ENCODE assay signal across 8 cellular contexts in genomic region chr1:63366915-63367217, GRCh38. TPM values are rescaled to one million over a fixed set of nuclear protein-coding genes. Genes with fewer than 3 reads are reported as not detected.
DNase-seq lines count a peak whose midpoint lies in the region; ATAC-seq and TF ChIP-seq lines count a peak whose summit lies in the region.

No MANE protein-coding gene starts in this region.

- H3K9me3 ChIP-seq in adrenal gland (replicated peaks in 1 of 3) (no peaks in the 10 kb centered on the region), right lobe of liver (no peaks in the 10 kb centered on the region), tibial artery (no peaks in the 10 kb centered on the region)

- H3K4me3 Mint-ChIP-seq in activated naive CD4-positive, alpha-beta T cell treated with anti-CD3 and anti-CD28 coated beads for 36 hours, result peak overlapping the region; percentile 83

- peaks cover 21% of the 10 kb centered on the region for H3K4me1 Mint-ChIP-seq in activated naive CD4-positive, alpha-beta T cell treated with anti-CD3 and anti-CD28 coated beads for 36 hours (ENCODE audit: low read depth)

- H3K4me1 ChIP-seq in adrenal gland (replicated peaks in 1 of 2), result peaks cover 0 to 9% of the 10 kb centered on the region in 2 donors
- H3K4me1 ChIP-seq in right lobe of liver, result peaks cover 0 to 5% (median 0%) of the 10 kb centered on the region in 4 donors
- peaks cover 0 to 13% (median 4%) of the 10 kb centered on the region in 4 donors for H3K4me1 ChIP-seq in tibial artery

- H3K27me3 ChIP-seq in adrenal gland (no peaks in the 10 kb centered on the region), right lobe of liver (no peaks in the 10 kb centered on the region), tibial artery (no peaks in the 10 kb centered on the region)

- peaks cover 12% of the 10 kb centered on the region for H3K36me3 Mint-ChIP-seq in activated naive CD4-positive, alpha-beta T cell treated with anti-CD3 and anti-CD28 coated beads for 36 hours (ENCODE audit: low read depth)

- CTCF ChIA-PET in activated naive CD4-positive, alpha-beta T cell treated with anti-CD3 and anti-CD28 coated beads for 36 hours (lab: Charles Lee), result no interaction called here

- H3K9me3 Mint-ChIP-seq in activated naive CD4-positive, alpha-beta T cell treated with anti-CD3 and anti-CD28 coated beads for 36 hours, result no peaks in the 10 kb centered on the region

- peaks cover 3% of the 10 kb centered on the region for H3K27me3 Mint-ChIP-seq in activated naive CD4-positive, alpha-beta T cell treated with anti-CD3 and anti-CD28 coated beads for 36 hours (ENCODE audit: low read depth)

- TF ChIP-seq CTCF in adrenal gland (IDR thresholded peaks at IDR 0.05) (no peak), right lobe of liver (IDR thresholded peaks at IDR 0.05) (no peak), tibial artery (IDR thresholded peaks at IDR 0.05) (no peak)

- no peak for ATAC-seq in right lobe of liver
- no peak for ATAC-seq in GM21526 (IDR thresholded peaks at IDR 0.05; ENCODE audit: low FRiP score, unreplicated experiment)

- peak overlapping the region; percentile 52 for H3K27ac Mint-ChIP-seq in activated naive CD4-positive, alpha-beta T cell treated with anti-CD3 and anti-CD28 coated beads for 36 hours

- H3K27ac ChIP-seq in adrenal gland (peak overlapping the region in 3 of 5 donors; percentile 73 to 92 (median 78)), right lobe of liver (peak overlapping the region; percentile 16 to 73 (median 24)), tibial artery (peak overlapping the region; percentile 82 to 84)

- no peak for TF ChIP-seq POLR2A in adrenal gland (IDR thresholded peaks at IDR 0.05)
- TF ChIP-seq POLR2A in right lobe of liver (IDR thresholded peaks at IDR 0.05), result no peak

- intact Hi-C loops in activated naive CD4-positive, alpha-beta T cell treated with anti-CD3 and anti-CD28 coated beads for 36 hours (cut with micrococcal nuclease), result loop anchor here (1.0 to 5.0 kb wide), 6 partner anchors 44 to 930 kb away; partner anchors contain the start of genes ATG4C, EFCAB7, ITGB3BP and PGM1
- intact Hi-C loops in adrenal gland (cut with DNase I), result no loop called here
- intact Hi-C loops in right lobe of liver (cut with DNase I), result no loop called here
- intact Hi-C loops in tibial artery (cut with DNase I; ENCODE audit: low total_unique reads), result loop anchor here (10.0 kb wide), 1 partner anchor 148 kb away; no protein-coding TSS in a partner anchor

- no peak for DNase-seq in activated naive CD4-positive, alpha-beta T cell treated with anti-CD3 and anti-CD28 coated beads for 36 hours
- no peak for DNase-seq in activated naive CD4-positive, alpha-beta T cell treated with anti-CD3 and anti-CD28 coated beads, Interleukin-2, amount 50 U/mL, for 16 hours
- DNase-seq in adrenal gland (no peak), right lobe of liver (no peak), tibial artery (no peak), NCI-H1436 treated with DMSO at 0.1 percent for 48 hours (lab: John Stamatoyannopoulos, UW) (no peak), amygdala (lab: John Stamatoyannopoulos, UW) (no peak)

- 84 to 91% (median 86%) methylated on average over 7 of the region's 7 CpGs for whole genome bisulfite sequencing in adrenal gland, 4 donors
- 73% methylated on average over 5 of the region's 7 CpGs for WGBS in right lobe of liver (ENCODE audit: insufficient coverage, low coverage, low lambda C conversion rate, missing lambda C conversion rate)

- H3K36me3 ChIP-seq in adrenal gland (replicated peaks in 1 of 2) (no peaks in the 10 kb centered on the region), right lobe of liver (peaks cover 0 to 8% (median under 1%) of the 10 kb centered on the region in 4 donors), tibial artery (peaks cover 0 to 13% (median 10%) of the 10 kb centered on the region in 3 donors)

- H3K4me3 ChIP-seq in adrenal gland (peak overlapping the region in 1 of 4 donors; percentile 92), right lobe of liver (peak overlapping the region in 2 of 3 donors; percentile 92 to 94), tibial artery (peak overlapping the region; percentile 75 to 94)

RNA-seq across cellular contexts. Expression of gene ALG6, which starts 0.6 kb away (rescaled TPM):
- 10 to 100 TPM; 11.0 to 13.5 TPM for total RNA-seq in activated naive CD4-positive, alpha-beta T cell treated with anti-CD3 and anti-CD28 coated beads for 36 hours
- total RNA-seq in adrenal gland (10 to 100 TPM in 6 of 8 donors, 1 to 10 TPM in 2; 7.8 to 29.3 (median 11.0) TPM), right lobe of liver (1 to 10 TPM; 5.5 to 7.7 (median 6.1) TPM)
- 10 to 100 TPM; 10.3 to 20.4 (median 14.6) TPM for polyA plus RNA-seq in adrenal gland

RNA-seq across cellular contexts. Expression of gene FOXD3, which starts 44.5 kb away (rescaled TPM):
- not detected for total RNA-seq in activated naive CD4-positive, alpha-beta T cell treated with anti-CD3 and anti-CD28 coated beads for 36 hours
- total RNA-seq in adrenal gland (1 to 10 TPM in 1 of 8 donors, under 1 TPM in 2, not detected in 5; 0.11 to 1.2 (median 0.63) TPM), right lobe of liver (under 1 TPM in 1 of 6 experiments, not detected in 5; 0.12 TPM)
- under 1 TPM; 0.11 to 0.61 (median 0.24) TPM for polyA plus RNA-seq in adrenal gland

Comparison
In these comparisons a context has a peak if more than half of its experiments do, and no peak if none do; other contexts are left out.
1. H3K27ac ChIP-seq: peak in every context shown above with its lines; median percentile 83 in tibial artery; 78 in adrenal gland; 24 in right lobe of liver.
2. intact Hi-C loops: an anchor here in activated naive CD4-positive, alpha-beta T cell treated with anti-CD3 and anti-CD28 coated beads for 36 hours (1.0 to 5.0 kb wide) and tibial artery (10.0 kb wide); none called in adrenal gland and right lobe of liver.